8 cellular contexts compared by ENCODE assay signal in genomic region chr5:136062563-136063274, GRCh38. TPM values are rescaled to one million over a fixed set of nuclear protein-coding genes. Genes with fewer than 3 reads are reported as not detected.
A peak's percentile ranks its signal among the peaks of the same experiment; 100 is the strongest.
DNase-seq lines count a peak whose midpoint lies in the region; ATAC-seq and TF ChIP-seq lines count a peak whose summit lies in the region.

No MANE protein-coding gene starts in this region.

- no peak overlapping the region for H3K4me2 ChIP-seq in hepatocyte

- no peaks in the 10 kb centered on the region for H3K79me2 ChIP-seq in hepatocyte

- DNase-seq in NCI-H82 (lab: John Stamatoyannopoulos, UW), result peak; percentile 64
- no peak for DNase-seq in NCI-H82 treated with DMSO at 0.1 percent for 48 hours (lab: John Stamatoyannopoulos, UW; ENCODE audit: unreplicated experiment)
- peak; percentile 7 to 9 for DNase-seq in HL-60 (ENCODE audit: low read depth in 1 of 2, low spot score in 1 of 2)
- peak; percentile 25 to 71 for DNase-seq in SW 1271 (lab: John Stamatoyannopoulos, UW)
- DNase-seq in hepatocyte (ENCODE audit: low spot score), result peak; percentile 77
- peak in 1 of 2 donors; percentile 64 for DNase-seq in upper lobe of left lung
- no peak for DNase-seq in putamen (ENCODE audit: low spot score)

- H3K36me3 ChIP-seq in hepatocyte (replicated peaks; ENCODE audit: insufficient read depth, low read depth) (no peaks in the 10 kb centered on the region), upper lobe of left lung (peaks cover 0 to 10% (median 0%) of the 10 kb centered on the region in 4 donors)

- no peaks in the 10 kb centered on the region for H3K9me2 ChIP-seq in hepatocyte (replicated peaks; ENCODE audit: insufficient read depth)

- peaks cover 11% of the 10 kb centered on the region for H3K4me1 ChIP-seq in hepatocyte (ENCODE audit: insufficient read depth)
- peaks cover 3 to 21% (median 12%) of the 10 kb centered on the region in 4 donors for H3K4me1 ChIP-seq in upper lobe of left lung

- H3K27me3 ChIP-seq in HL-60 (ENCODE audit: insufficient read depth, poor library complexity, severe bottlenecking), result no peaks in the 10 kb centered on the region
- H3K27me3 ChIP-seq in hepatocyte, result no peaks in the 10 kb centered on the region
- no peaks in the 10 kb centered on the region for H3K27me3 ChIP-seq in upper lobe of left lung

- H2AFZ ChIP-seq in hepatocyte, result no peak overlapping the region

- TF ChIP-seq CTCF in HL-60 (IDR thresholded peaks at IDR 0.05; ENCODE audit: insufficient read depth, low read length) (no peak), hepatocyte (IDR thresholded peaks at IDR 0.05; ENCODE audit: poor library complexity) (peak; percentile 50), upper lobe of left lung (IDR thresholded peaks at IDR 0.05) (peak in 5 of 6 experiments; percentile 12 to 66 (median 48))

- ATAC-seq in GM19438 (IDR thresholded peaks at IDR 0.05; ENCODE audit: low read depth, unreplicated experiment) (peak; percentile 70), upper lobe of left lung (ENCODE audit: low FRiP score in 2 of 2) (peak in 1 of 2 donors; percentile 61)

- H3K4me3 ChIP-seq in HL-60 (replicated peaks; ENCODE audit: insufficient read depth, low read length) (no peak overlapping the region), hepatocyte (no peak overlapping the region), upper lobe of left lung (no peak overlapping the region)

- 83% methylated on average over 5 of the region's 5 CpGs for WGBS in hepatocyte (ENCODE audit: low lambda C conversion rate, missing lambda C conversion rate)
- 69 to 74% methylated on average over 5 of the region's 5 CpGs for WGBS in upper lobe of left lung, 2 donors

- no peaks in the 10 kb centered on the region for H4K20me1 ChIP-seq in hepatocyte (ENCODE audit: insufficient read depth, poor library complexity, severe bottlenecking)

- no peak overlapping the region for H3K27ac ChIP-seq in HL-60 (replicated peaks)
- no peak overlapping the region for H3K27ac ChIP-seq in hepatocyte
- H3K27ac ChIP-seq in upper lobe of left lung, result no peak overlapping the region

- H3K9me3 ChIP-seq in hepatocyte (ENCODE audit: low read depth), result no peaks in the 10 kb centered on the region
- H3K9me3 ChIP-seq in upper lobe of left lung, result no peaks in the 10 kb centered on the region

- TF ChIP-seq POLR2A in upper lobe of left lung (IDR thresholded peaks at IDR 0.05), result no peak

- TF ChIP-seq EP300 in upper lobe of left lung (IDR thresholded peaks at IDR 0.05), result no peak

RNA-seq across cellular contexts. Expression of gene TGFBI, which starts 33.9 kb away (rescaled TPM):
- total RNA-seq in hepatocyte (316 and 401 TPM in 2 replicates), upper lobe of left lung (100 to 1,000 TPM in 3 of 6 donors, 10 to 100 TPM in 3; 51.0 to 189 (median 126) TPM)
- polyA plus RNA-seq in hepatocyte, result 396 and 509 TPM in 2 replicates

Comparison
In these comparisons a context has a peak if more than half of its experiments do, and no peak if none do; other contexts are left out.
1. DNase-seq: peak in NCI-H82 (single experiment), HL-60 (2 of 2), SW 1271 (2 of 2) and hepatocyte (single experiment); none in NCI-H82 treated with DMSO at 0.1 percent for 48 hours (single experiment) and putamen (single experiment).